In the genomic region with DNA sequence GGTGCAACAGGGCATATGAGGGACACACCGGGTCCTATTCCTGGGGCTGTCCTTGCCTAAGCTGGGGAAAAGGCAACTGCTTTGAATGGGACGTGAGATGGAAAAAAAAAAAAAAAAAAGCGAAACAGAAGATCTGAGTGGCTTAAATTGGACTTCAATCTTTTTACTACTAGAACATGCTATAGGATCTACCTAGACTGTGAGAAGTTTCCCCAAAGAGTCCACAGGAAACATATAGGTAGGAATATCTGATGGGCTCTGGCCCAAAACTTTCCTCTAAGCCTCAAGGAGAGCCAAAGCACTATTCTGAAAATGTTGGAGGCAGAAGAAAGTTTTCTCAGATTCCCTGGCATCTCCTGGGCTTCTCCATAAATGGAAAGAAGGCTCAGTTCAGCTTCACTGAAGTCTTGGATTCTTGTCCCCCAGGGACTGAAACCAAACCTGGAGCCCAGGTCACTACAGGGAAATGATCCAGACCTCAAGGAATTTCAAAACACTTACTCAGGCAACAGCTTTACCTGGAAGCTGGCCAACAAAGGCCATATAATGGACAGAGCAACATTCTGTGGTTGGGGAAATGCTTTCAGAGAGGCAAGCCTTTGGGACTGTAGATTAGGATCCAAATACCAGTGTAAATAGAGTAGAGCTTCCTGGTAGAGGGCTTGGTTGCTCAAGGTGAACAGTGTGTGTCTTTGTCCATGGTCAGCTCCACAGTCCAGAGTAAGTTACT, we compare ENCODE assay signal across 10 cellular contexts. TPM values are rescaled to one million over a fixed set of nuclear protein-coding genes. Genes with fewer than 3 reads are reported as not detected.
A peak's percentile ranks its signal among the peaks of the same experiment; 100 is the strongest.
DNase-seq lines count a peak whose midpoint lies in the region; ATAC-seq, FAIRE-seq and TF ChIP-seq lines count a peak whose summit lies in the region.
"Had no signal": no experiment of that assay in that cellular context is flagged by ENCODE, and none has a peak within 500 bp of the region (broad histone marks: within the 10 kb centered on the region; RNA-seq: fewer than 3 reads in every experiment).

No MANE protein-coding gene starts in this region.

- H3K27me3 ChIP-seq in adipocyte (replicated peaks; ENCODE audit: control insufficient read depth, insufficient read depth, low read length) (peaks cover 19% of the 10 kb centered on the region), aorta (ENCODE audit: control insufficient read depth in 1 of 2, insufficient read depth in 2 of 2, low read length in 1 of 2) (no peaks in the 10 kb centered on the region)

- no peaks in the 10 kb centered on the region for H3K36me3 ChIP-seq in adipocyte (ENCODE audit: control insufficient read depth, insufficient read depth, low read length, severe bottlenecking)
- no peaks in the 10 kb centered on the region for H3K36me3 ChIP-seq in aorta (ENCODE audit: control insufficient read depth in 1 of 2, insufficient read depth in 2 of 2, low read length in 1 of 2)

- H3K27ac ChIP-seq in aorta (ENCODE audit: low read depth in 1 of 2, low read length in 2 of 2): peak overlapping the region in 1 of 2 donors; percentile 9

- no peak for TF ChIP-seq POLR2A in GM12892 (IDR thresholded peaks at IDR 0.05; ENCODE audit: low read depth, low read length)

- peak; percentile 8 for DNase-seq in activated CD8-positive, alpha-beta memory T cell treated with anti-CD3 and anti-CD28 coated beads, Interleukin-2, amount 50 U/mL, for 48 hours
- no peak for DNase-seq in activated CD8-positive, alpha-beta memory T cell treated with anti-CD3 and anti-CD28 coated beads for 24 hours
- peak; percentile 92 for DNase-seq in adipocyte (ENCODE audit: low read depth)
- peak; percentile 93 for DNase-seq in islet precursor cell
- peak in 1 of 2 donors; percentile 57 for DNase-seq in aorta
- DNase-seq in GM12892 (ENCODE audit: insufficient read length): no peak
- DNase-seq in NCI-H2171 treated with DMSO at 0.1 percent for 48 hours (lab: John Stamatoyannopoulos, UW): no peak
- DNase-seq: activated naive CD4-positive, alpha-beta T cell treated with anti-CD3 and anti-CD28 coated beads, Interleukin-2, amount 10 ng/mL, durations not matched to agents 7 days and 5 days; AML-193 had no signal

- no peak for FAIRE-seq in GM12892 (lab: Jason Lieb, UNC)

- 15 to 39% methylated on average over 3 of the region's 3 CpGs for WGBS in aorta, 2 donors

- intact Hi-C loops in aorta (cut with DNase I): loop anchor here in 1 of 2 donors (5.0 kb wide), 1 partner anchor 108 kb away; no protein-coding TSS in a partner anchor

- H3K4me3 ChIP-seq in adipocyte (ENCODE audit: low read length) (no peak overlapping the region), aorta (ENCODE audit: low read length in 2 of 2) (no peak overlapping the region)

- peaks cover 9% of the 10 kb centered on the region for H3K4me1 ChIP-seq in adipocyte (ENCODE audit: control insufficient read depth, insufficient read depth, low read length)
- H3K4me1 ChIP-seq in aorta (ENCODE audit: control insufficient read depth in 1 of 2, insufficient read depth in 2 of 2, low read length in 2 of 2): no peaks in the 10 kb centered on the region

- ATAC-seq in aorta (ENCODE audit: low FRiP score) (peak; percentile 66), HG03280 (IDR thresholded peaks at IDR 0.05; ENCODE audit: unreplicated experiment) (no peak)

- H3K9ac ChIP-seq in adipocyte (ENCODE audit: low read length): no peak overlapping the region

- H3K9me3 ChIP-seq in adipocyte (ENCODE audit: control insufficient read depth, low read length): peaks cover 33% of the 10 kb centered on the region
- H3K9me3 ChIP-seq in aorta (ENCODE audit: control insufficient read depth, low read length): peaks cover 2% of the 10 kb centered on the region

RNA-seq across cellular contexts. Expression of a gene that starts 56.9 kb away (rescaled TPM):
- total RNA-seq in aorta: 10 to 100 TPM in 1 of 2 donors, 1 to 10 TPM in 1; 8.0 to 28.9 TPM
- 1 to 10 TPM; 4.1 to 4.4 TPM for polyA plus RNA-seq in aorta
- polyA plus RNA-seq in GM12892 (2012; ENCODE audit: missing spikeins): 0.23 TPM

Comparison
In these comparisons a context has a peak if more than half of its experiments do, and no peak if none do; other contexts are left out.
1. DNase-seq: peak in activated CD8-positive, alpha-beta memory T cell treated with anti-CD3 and anti-CD28 coated beads, Interleukin-2, amount 50 U/mL, for 48 hours (single experiment), adipocyte (single experiment) and islet precursor cell (single experiment); none in activated CD8-positive, alpha-beta memory T cell treated with anti-CD3 and anti-CD28 coated beads for 24 hours (single experiment), GM12892 (single experiment) and NCI-H2171 treated with DMSO at 0.1 percent for 48 hours (single experiment).